9 cellular contexts compared by ENCODE assay signal in the genomic region with DNA sequence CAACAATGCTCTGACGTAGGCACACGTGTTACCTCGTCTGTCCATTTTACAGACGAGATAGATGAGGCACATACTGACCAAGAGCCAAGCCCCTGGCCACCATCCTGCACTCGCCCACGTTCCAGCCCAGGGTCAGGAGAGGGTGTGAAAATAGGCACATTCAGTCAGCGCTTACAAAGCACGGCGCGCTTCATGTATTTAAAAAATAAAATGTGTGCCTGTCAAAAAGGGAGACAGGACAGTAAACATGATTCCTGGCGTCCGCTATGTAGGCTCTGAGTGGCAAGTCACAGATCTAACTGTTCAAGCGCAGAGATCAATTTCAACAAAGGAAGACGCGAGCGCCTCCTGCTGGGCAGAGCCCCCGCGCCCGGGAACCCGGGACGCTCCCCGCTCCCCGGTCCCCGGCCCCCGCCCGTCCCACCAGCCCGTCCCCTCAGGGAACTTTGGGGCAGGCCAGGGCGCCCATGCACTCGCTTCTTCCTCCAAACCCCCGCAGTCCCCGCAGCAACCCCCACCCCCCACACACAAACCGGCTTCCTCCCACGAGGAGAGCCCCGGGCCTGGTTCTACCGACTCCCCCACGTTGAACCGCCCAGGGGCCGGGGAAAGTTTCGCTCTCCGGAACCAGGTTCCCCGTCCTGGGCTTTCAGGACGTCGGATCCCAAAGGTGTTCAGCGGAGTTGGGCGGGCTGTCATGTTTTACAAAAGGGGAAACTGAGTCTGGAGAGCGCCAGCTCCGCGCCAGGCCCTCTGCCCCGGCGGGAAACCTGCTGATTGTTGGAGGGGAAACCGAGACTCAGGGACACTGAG. TPM values are rescaled to one million over a fixed set of nuclear protein-coding genes. Genes with fewer than 3 reads are reported as not detected.
A peak's percentile ranks its signal among the peaks of the same experiment; 100 is the strongest.
DNase-seq lines count a peak whose midpoint lies in the region; ATAC-seq, FAIRE-seq and TF ChIP-seq lines count a peak whose summit lies in the region.
"Had no signal": no experiment of that assay in that cellular context is flagged by ENCODE, and none has a peak within 500 bp of the region (broad histone marks: within the 10 kb centered on the region; RNA-seq: fewer than 3 reads in every experiment).

No MANE protein-coding gene starts in this region.

- TF ChIP-seq CTCF in D721Med (IDR thresholded peaks at IDR 0.05; ENCODE audit: insufficient read depth, missing control alignments) (peak; percentile 53), lower leg skin (IDR thresholded peaks at IDR 0.05) (no peak)
- peak; percentile 90 for TF ChIP-seq CTCF in activated CD8-positive, alpha-beta T cell treated with anti-CD3 and anti-CD28 coated beads for 36 hours (IDR thresholded peaks at IDR 0.05)

- no peaks in the 10 kb centered on the region for H3K9me3 Mint-ChIP-seq in activated CD8-positive, alpha-beta T cell treated with anti-CD3 and anti-CD28 coated beads for 36 hours

- H3K36me3 ChIP-seq in duodenal mucosa (ENCODE audit: control insufficient read depth in 1 of 2, insufficient read depth in 2 of 2, low read length in 2 of 2), result no peaks in the 10 kb centered on the region

- CTCF ChIA-PET in HEK293T (lab: Yijun Ruan, JAX), result interaction anchor here (0.6 to 2.0 kb wide), 8 partner anchors 11 to 119 kb away, joined by 3 to 14 read pairs (median 4); no protein-coding TSS in a partner anchor
- CTCF ChIA-PET in activated CD8-positive, alpha-beta T cell treated with anti-CD3 and anti-CD28 coated beads for 36 hours (lab: Charles Lee), result interaction anchor here (0.6 to 5.6 kb wide), 50 partner anchors 9 to 417 kb away, joined by 3 to 102 read pairs (median 6); partner anchors contain the start of genes IL2RB, KCTD17 and RAC2

- H3K27ac Mint-ChIP-seq in activated CD8-positive, alpha-beta T cell treated with anti-CD3 and anti-CD28 coated beads for 36 hours, result peak overlapping the region; percentile 98

- H3K9me3 ChIP-seq in duodenal mucosa (ENCODE audit: control insufficient read depth in 1 of 2, low read length in 2 of 2), result no peaks in the 10 kb centered on the region

- peak; percentile 18 for ATAC-seq in activated CD8-positive, alpha-beta T cell treated with anti-CD3 and anti-CD28 coated beads for 36 hours
- no peak for ATAC-seq in GM21360 (IDR thresholded peaks at IDR 0.05; ENCODE audit: unreplicated experiment)

- peak; percentile 50 for DNase-seq in D721Med (ENCODE audit: insufficient read length, low spot score)
- DNase-seq in HEK293T (ENCODE audit: extremely low spot score), result peak; percentile 86
- peak; percentile 21 to 67 for DNase-seq in NCI-H526 (lab: John Stamatoyannopoulos, UW)
- peak; percentile 96 for DNase-seq in activated CD8-positive, alpha-beta T cell treated with anti-CD3 and anti-CD28 coated beads for 36 hours
- peak; percentile 85 to 98 for DNase-seq in lower leg skin (ENCODE audit: low spot score in 2 of 2)
- DNase-seq in stimulated activated CD4-positive, alpha-beta T cell treated with anti-CD3 and anti-CD28 coated beads, Interleukin-4, amount 100 ng/mL, for 24 hours, result peak; percentile 93

- WGBS in lower leg skin, 2 donors, result 3 to 5% methylated on average over 31 to 42 of the region's 51 CpGs

- H3K36me3 Mint-ChIP-seq in activated CD8-positive, alpha-beta T cell treated with anti-CD3 and anti-CD28 coated beads for 36 hours (ENCODE audit: low read depth), result peaks cover 5% of the 10 kb centered on the region

- H3K4me3 Mint-ChIP-seq in activated CD8-positive, alpha-beta T cell treated with anti-CD3 and anti-CD28 coated beads for 36 hours, result peak overlapping the region; percentile 86

- peak overlapping the region; percentile 82 for H3K27ac ChIP-seq in duodenal mucosa (ENCODE audit: low read depth, low read length)

- H3K4me1 Mint-ChIP-seq in activated CD8-positive, alpha-beta T cell treated with anti-CD3 and anti-CD28 coated beads for 36 hours (ENCODE audit: low read depth), result peaks cover 77% of the 10 kb centered on the region

- no peak for TF ChIP-seq POLR2A in lower leg skin (IDR thresholded peaks at IDR 0.05)

- H3K4me3 ChIP-seq in duodenal mucosa (ENCODE audit: low read depth in 1 of 2, low read length in 2 of 2) (peak overlapping the region; percentile 74 to 86), lower leg skin (ENCODE audit: low read depth, poor library complexity, severe bottlenecking) (peak overlapping the region; percentile 51)

- POLR2A ChIA-PET in HEK293T (lab: Yijun Ruan, JAX), result interaction anchor here (1.0 to 1.6 kb wide), 13 partner anchors 12 to 179 kb away, joined by 3 to 7 read pairs (median 4); partner anchors contain the start of genes MPST and TST
- POLR2A ChIA-PET in activated CD8-positive, alpha-beta T cell treated with anti-CD3 and anti-CD28 coated beads for 36 hours (lab: Charles Lee), result interaction anchor here (0.8 to 3.8 kb wide), 19 partner anchors 9 to 152 kb away, joined by 3 to 18 read pairs (median 7); partner anchors contain the start of genes IL2RB and RAC2

- H3K27me3 Mint-ChIP-seq in activated CD8-positive, alpha-beta T cell treated with anti-CD3 and anti-CD28 coated beads for 36 hours, result no peaks in the 10 kb centered on the region

- intact Hi-C loops in activated CD8-positive, alpha-beta T cell treated with anti-CD3 and anti-CD28 coated beads for 36 hours (cut with micrococcal nuclease), result loop anchor here (2.0 to 10.0 kb wide), 3 partner anchors 32 to 120 kb away; partner anchors contain the start of gene IL2RB
- intact Hi-C loops in lower leg skin (cut with DNase I; ENCODE audit: low total_unique reads), result loop anchor here (5.0 kb wide), 1 partner anchor 121 kb away; no protein-coding TSS in a partner anchor

- peaks cover 30 to 35% of the 10 kb centered on the region in 2 donors for H3K4me1 ChIP-seq in duodenal mucosa (ENCODE audit: control insufficient read depth in 1 of 2, insufficient read depth in 2 of 2, low read length in 2 of 2)

- peak overlapping the region; percentile 90 to 99 for H3K9ac ChIP-seq in duodenal mucosa (ENCODE audit: low read depth in 1 of 2, low read length in 2 of 2)

- no peak for FAIRE-seq in D721Med (lab: Jason Lieb, UNC)

- no peaks in the 10 kb centered on the region for H3K27me3 ChIP-seq in duodenal mucosa (ENCODE audit: control insufficient read depth in 1 of 2, insufficient read depth in 2 of 2, low read length in 2 of 2)

TF ChIP-seq in HEK293T, 16 proteins besides CTCF, POLR2A, EP300 and RAD21:
- TF ChIP-seq PKNOX1 (IDR thresholded peaks at IDR 0.05), result peak; percentile 83
- TF ChIP-seq FOXK2 (IDR thresholded peaks at IDR 0.05), result no peak

RNA-seq across cellular contexts. Expression of gene C1QTNF6, which starts 10.4 kb away (rescaled TPM):
- total RNA-seq in activated CD8-positive, alpha-beta T cell treated with anti-CD3 and anti-CD28 coated beads for 36 hours, result 1 to 10 TPM; 6.4 TPM
- total RNA-seq in lower leg skin, result 1 to 10 TPM in 3 of 4 donors, under 1 TPM in 1; 0.81 to 8.9 (median 2.1) TPM

RNA-seq across cellular contexts. Expression of gene SSTR3, which starts 13.8 kb away (rescaled TPM):
- 1 to 10 TPM; 7.9 to 8.5 TPM for total RNA-seq in activated CD8-positive, alpha-beta T cell treated with anti-CD3 and anti-CD28 coated beads for 36 hours
- not detected for total RNA-seq in lower leg skin
- total RNA-seq: subcutaneous adipose tissue had no signal

RNA-seq across cellular contexts. Expression of gene RAC2, which starts 45.6 kb away (rescaled TPM):
- 100 to 1,000 TPM; 699 to 717 TPM for total RNA-seq in activated CD8-positive, alpha-beta T cell treated with anti-CD3 and anti-CD28 coated beads for 36 hours
- total RNA-seq in lower leg skin, result 1 to 10 TPM; 2.6 to 8.6 (median 6.7) TPM

RNA-seq across cellular contexts. Expression of gene IL2RB, which starts 48.8 kb away (rescaled TPM):
- 100 to 1,000 TPM; 263 to 268 TPM for total RNA-seq in activated CD8-positive, alpha-beta T cell treated with anti-CD3 and anti-CD28 coated beads for 36 hours
- 10 to 100 TPM in 1 of 4 donors, 1 to 10 TPM in 3; 6.1 to 15.9 (median 8.8) TPM for total RNA-seq in lower leg skin

Comparison
In these comparisons a context has a peak if more than half of its experiments do, and no peak if none do; other contexts are left out.
1. DNase-seq: peak in every context shown above with its lines; median percentile 96 in activated CD8-positive, alpha-beta T cell treated with anti-CD3 and anti-CD28 coated beads for 36 hours; 93 in stimulated activated CD4-positive, alpha-beta T cell treated with anti-CD3 and anti-CD28 coated beads, Interleukin-4, amount 100 ng/mL, for 24 hours; 92 in lower leg skin; 86 in HEK293T; 50 in D721Med; 44 in NCI-H526.
2. CTCF ChIP-seq: peak in D721Med (single experiment) and activated CD8-positive, alpha-beta T cell treated with anti-CD3 and anti-CD28 coated beads for 36 hours (single experiment); none in lower leg skin (0 of 3).
3. RNA of gene SSTR3, which starts 13.8 kb away (total RNA-seq): 7.9 to 8.5 TPM in activated CD8-positive, alpha-beta T cell treated with anti-CD3 and anti-CD28 coated beads for 36 hours; not detected in lower leg skin; every median in the first group is over 4 times any median in the second.
4. RNA of gene RAC2, which starts 45.6 kb away (total RNA-seq): 699 to 717 TPM in activated CD8-positive, alpha-beta T cell treated with anti-CD3 and anti-CD28 coated beads for 36 hours; 2.6 to 8.6 TPM in lower leg skin; every median in the first group is over 10 times any median in the second.